ENCODE assay signal across 16 cellular contexts in the genomic region with DNA sequence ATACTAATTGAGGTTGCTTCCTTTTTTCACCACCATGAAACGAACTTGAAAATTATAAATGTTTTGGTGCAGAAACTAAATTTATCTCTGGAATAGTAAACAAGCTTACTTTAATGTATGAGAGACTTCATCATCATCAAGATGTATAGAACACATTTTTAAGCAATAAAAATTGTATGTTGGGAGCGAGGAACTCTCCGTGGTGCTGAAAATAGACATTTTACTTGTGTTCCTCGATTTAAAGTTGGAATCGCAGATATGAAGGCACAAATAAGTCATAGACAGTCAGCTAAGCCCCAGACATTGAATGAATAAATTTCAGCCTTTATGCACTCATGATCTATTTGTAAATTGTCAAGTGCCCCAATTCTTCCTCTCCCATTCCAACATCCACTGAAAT.
DNase-seq lines count a peak whose midpoint lies in the region; ATAC-seq and TF ChIP-seq lines count a peak whose summit lies in the region.
"Had no signal": no experiment of that assay in that cellular context is flagged by ENCODE, and none has a peak within 500 bp of the region (broad histone marks: within the 10 kb centered on the region; RNA-seq: fewer than 3 reads in every experiment).

No MANE protein-coding gene starts in this region.

- H3K9me3 Mint-ChIP-seq in activated CD4-positive, alpha-beta T cell treated with anti-CD3 and anti-CD28 coated beads for 36 hours (ENCODE audit: low read depth): peaks cover 4% of the 10 kb centered on the region
- H3K9me3 Mint-ChIP-seq: activated T-cell treated with anti-CD3 and anti-CD28 coated beads, Interleukin-2, amount 50 U/mL, for 72 hours had no signal

- DNase-seq in activated CD4-positive, alpha-beta T cell treated with anti-CD3 and anti-CD28 coated beads for 36 hours: peak; percentile 16
- no peak for DNase-seq in activated CD4-positive, alpha-beta T cell treated with anti-CD3 and anti-CD28 coated beads, Interleukin-2, amount 50 U/mL, for 48 hours
- peak; percentile 48 for DNase-seq in NB4 (ENCODE audit: low read depth)
- DNase-seq in choroid plexus epithelial cell (ENCODE audit: low read depth): peak; percentile 36
- DNase-seq in myocyte (ENCODE audit: low read depth): peak; percentile 24
- no peak for DNase-seq in DMS153 (lab: John Stamatoyannopoulos, UW)
- DNase-seq in effector CD4-positive, alpha-beta T cell: no peak
- no peak for DNase-seq in NCI-H146 treated with DMSO at 0.1 percent for 48 hours (lab: John Stamatoyannopoulos, UW; ENCODE audit: unreplicated experiment)
- DNase-seq: activated T-cell treated with anti-CD3 and anti-CD28 coated beads, Interleukin-2, amount 50 U/mL, for 72 hours; amygdala; dorsolateral prefrontal cortex; foreskin melanocyte; NCI-H187; NCI-H524; uterus had no signal

- no peak for ATAC-seq in activated CD4-positive, alpha-beta T cell treated with anti-CD3 and anti-CD28 coated beads for 36 hours
- ATAC-seq: activated T-cell treated with anti-CD3 and anti-CD28 coated beads, Interleukin-2, amount 50 U/mL, for 72 hours; stimulated activated effector memory CD8-positive, alpha-beta T cell treated with anti-CD3 and anti-CD28 coated beads, Interleukin-12 subunit alpha, Interleukin-12 subunit beta, amount 100 ng/mL, for 72 hours had no signal

- H3K27me3 Mint-ChIP-seq in activated CD4-positive, alpha-beta T cell treated with anti-CD3 and anti-CD28 coated beads for 36 hours: no peaks in the 10 kb centered on the region

- no peak overlapping the region for H3K4me3 ChIP-seq in NB4 (ENCODE audit: low read depth, low read length)
- no peak overlapping the region for H3K4me3 ChIP-seq in choroid plexus epithelial cell (ENCODE audit: low read depth, low read length)
- H3K4me3 ChIP-seq: dorsolateral prefrontal cortex, uterus had no signal

- CTCF ChIA-PET in activated CD4-positive, alpha-beta T cell treated with anti-CD3 and anti-CD28 coated beads for 36 hours (lab: Charles Lee): interaction anchor here (1.0 kb wide), 1 partner anchor 140 kb away, joined by 3 read pairs; no protein-coding TSS in a partner anchor

- intact Hi-C loops in activated CD4-positive, alpha-beta T cell treated with anti-CD3 and anti-CD28 coated beads for 36 hours (cut with DNase I, micrococcal nuclease): no loop called here

- TF ChIP-seq CTCF in NB4 (IDR thresholded peaks at IDR 0.05; ENCODE audit: low read depth, low read length) (no peak), choroid plexus epithelial cell (conservative IDR thresholded peaks at IDR 0.05; ENCODE audit: low read depth, low read length) (no peak)

- no peaks in the 10 kb centered on the region for H3K36me3 Mint-ChIP-seq in activated CD4-positive, alpha-beta T cell treated with anti-CD3 and anti-CD28 coated beads for 36 hours (ENCODE audit: low read depth)
- H3K36me3 Mint-ChIP-seq: stimulated activated effector memory CD8-positive, alpha-beta T cell treated with anti-CD3 and anti-CD28 coated beads, Interleukin-12 subunit alpha, Interleukin-12 subunit beta, amount 100 ng/mL, for 72 hours had no signal

- no peak overlapping the region for H3K4me3 Mint-ChIP-seq in activated CD4-positive, alpha-beta T cell treated with anti-CD3 and anti-CD28 coated beads for 36 hours
- H3K4me3 Mint-ChIP-seq: activated T-cell treated with anti-CD3 and anti-CD28 coated beads, Interleukin-2, amount 50 U/mL, for 72 hours; stimulated activated effector memory CD8-positive, alpha-beta T cell treated with anti-CD3 and anti-CD28 coated beads, Interleukin-12 subunit alpha, Interleukin-12 subunit beta, amount 100 ng/mL, for 72 hours had no signal

- POLR2A ChIA-PET in activated CD4-positive, alpha-beta T cell treated with anti-CD3 and anti-CD28 coated beads for 36 hours (lab: Charles Lee): no interaction called here

- TF ChIP-seq POLR2A in NB4 (IDR thresholded peaks at IDR 0.05; ENCODE audit: extremely low read depth, insufficient read length): no peak

- no peaks in the 10 kb centered on the region for H3K4me1 Mint-ChIP-seq in activated CD4-positive, alpha-beta T cell treated with anti-CD3 and anti-CD28 coated beads for 36 hours
- H3K4me1 Mint-ChIP-seq: stimulated activated effector memory CD8-positive, alpha-beta T cell treated with anti-CD3 and anti-CD28 coated beads, Interleukin-12 subunit alpha, Interleukin-12 subunit beta, amount 100 ng/mL, for 72 hours had no signal

- no peak overlapping the region for H3K27ac Mint-ChIP-seq in activated CD4-positive, alpha-beta T cell treated with anti-CD3 and anti-CD28 coated beads for 36 hours
- H3K27ac Mint-ChIP-seq: activated T-cell treated with anti-CD3 and anti-CD28 coated beads, Interleukin-2, amount 50 U/mL, for 72 hours; stimulated activated effector memory CD8-positive, alpha-beta T cell treated with anti-CD3 and anti-CD28 coated beads, Interleukin-12 subunit alpha, Interleukin-12 subunit beta, amount 100 ng/mL, for 72 hours had no signal

Comparison
In these comparisons a context has a peak if more than half of its experiments do, and no peak if none do; other contexts are left out.
1. DNase-seq: peak in activated CD4-positive, alpha-beta T cell treated with anti-CD3 and anti-CD28 coated beads for 36 hours (single experiment), NB4 (single experiment), choroid plexus epithelial cell (single experiment) and myocyte (single experiment); none in activated CD4-positive, alpha-beta T cell treated with anti-CD3 and anti-CD28 coated beads, Interleukin-2, amount 50 U/mL, for 48 hours (0 of 2), DMS153 (single experiment), effector CD4-positive, alpha-beta T cell (single experiment) and NCI-H146 treated with DMSO at 0.1 percent for 48 hours (single experiment).